In the genomic region with DNA sequence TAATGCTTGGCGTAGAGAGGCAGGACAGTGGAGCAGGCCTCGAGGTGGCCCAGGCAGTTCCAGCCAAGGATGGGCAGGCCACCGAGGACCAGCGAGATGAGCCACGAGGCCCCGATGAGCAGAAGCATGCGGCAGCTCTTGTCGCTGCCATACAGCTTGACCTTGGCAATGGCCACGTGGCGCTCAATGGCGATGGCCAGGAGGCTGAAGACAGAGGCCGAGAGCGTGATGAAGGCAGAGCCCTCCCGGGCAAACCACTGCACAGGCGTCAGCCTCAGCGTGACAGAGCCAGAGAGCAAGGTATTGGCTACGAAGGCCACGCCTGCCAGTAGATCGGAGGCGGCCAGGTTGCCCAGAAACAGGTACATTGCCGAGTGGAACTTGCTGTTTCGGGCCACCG, we compare ENCODE assay signal across 21 cellular contexts.
"Had no signal": no experiment of that assay in that cellular context is flagged by ENCODE, and none has a peak within 500 bp of the region (broad histone marks: within the 10 kb centered on the region; RNA-seq: fewer than 3 reads in every experiment).

No MANE protein-coding gene starts in this region.

- H3K4me2 ChIP-seq: neural progenitor cell had no signal

- H3K9ac ChIP-seq: neural progenitor cell, parathyroid adenoma had no signal

- H2AFZ ChIP-seq: neural progenitor cell, parathyroid adenoma had no signal

- H3K4me1 ChIP-seq: parathyroid adenoma had no signal

- H3K4me3 ChIP-seq: heart right ventricle, neural progenitor cell, prostate gland, spleen, stomach, thoracic aorta had no signal

- H3K27me3 ChIP-seq: heart right ventricle, neural progenitor cell, spleen, stomach had no signal

- H3K9me3 ChIP-seq: heart right ventricle, prostate gland, spleen, stomach, thoracic aorta had no signal

- ATAC-seq: heart right ventricle; left lobe of liver; natural killer cell; sciatic nerve; stimulated activated memory B cell treated with anti-CD40 and anti-IgM and Interleukin-4, amounts not matched to agents 10 μg/mL and 1 μg/mL and 100 μg/mL, for 72 hours had no signal

- FAIRE-seq: colon, frontal cortex, urothelium cell line had no signal

- H3K36me3 ChIP-seq: neural progenitor cell, prostate gland had no signal

- H3K27ac ChIP-seq: neural progenitor cell, parathyroid adenoma, prostate gland, spleen, thoracic aorta had no signal

- DNase-seq: hypothalamus; islet precursor cell; natural killer cell; occipital lobe; spleen; stimulated activated CD4-positive, alpha-beta T cell treated with anti-CD3 and anti-CD28 coated beads, Interleukin-15, amount 100 ng/mL, for 24 hours; stimulated activated CD4-positive, alpha-beta T cell treated with anti-CD3 and anti-CD28 coated beads, Interleukin-1b, Interleukin-23, amount 100 ng/mL, for 48 hours; stimulated activated CD4-positive, alpha-beta T cell treated with anti-CD3 and anti-CD28 coated beads, Interleukin-4, amount 100 ng/mL, for 24 hours; stomach; substantia nigra had no signal

- H3K79me2 ChIP-seq: parathyroid adenoma had no signal
